Comparison of ENCODE assay signal across 8 cellular contexts in the genomic region with DNA sequence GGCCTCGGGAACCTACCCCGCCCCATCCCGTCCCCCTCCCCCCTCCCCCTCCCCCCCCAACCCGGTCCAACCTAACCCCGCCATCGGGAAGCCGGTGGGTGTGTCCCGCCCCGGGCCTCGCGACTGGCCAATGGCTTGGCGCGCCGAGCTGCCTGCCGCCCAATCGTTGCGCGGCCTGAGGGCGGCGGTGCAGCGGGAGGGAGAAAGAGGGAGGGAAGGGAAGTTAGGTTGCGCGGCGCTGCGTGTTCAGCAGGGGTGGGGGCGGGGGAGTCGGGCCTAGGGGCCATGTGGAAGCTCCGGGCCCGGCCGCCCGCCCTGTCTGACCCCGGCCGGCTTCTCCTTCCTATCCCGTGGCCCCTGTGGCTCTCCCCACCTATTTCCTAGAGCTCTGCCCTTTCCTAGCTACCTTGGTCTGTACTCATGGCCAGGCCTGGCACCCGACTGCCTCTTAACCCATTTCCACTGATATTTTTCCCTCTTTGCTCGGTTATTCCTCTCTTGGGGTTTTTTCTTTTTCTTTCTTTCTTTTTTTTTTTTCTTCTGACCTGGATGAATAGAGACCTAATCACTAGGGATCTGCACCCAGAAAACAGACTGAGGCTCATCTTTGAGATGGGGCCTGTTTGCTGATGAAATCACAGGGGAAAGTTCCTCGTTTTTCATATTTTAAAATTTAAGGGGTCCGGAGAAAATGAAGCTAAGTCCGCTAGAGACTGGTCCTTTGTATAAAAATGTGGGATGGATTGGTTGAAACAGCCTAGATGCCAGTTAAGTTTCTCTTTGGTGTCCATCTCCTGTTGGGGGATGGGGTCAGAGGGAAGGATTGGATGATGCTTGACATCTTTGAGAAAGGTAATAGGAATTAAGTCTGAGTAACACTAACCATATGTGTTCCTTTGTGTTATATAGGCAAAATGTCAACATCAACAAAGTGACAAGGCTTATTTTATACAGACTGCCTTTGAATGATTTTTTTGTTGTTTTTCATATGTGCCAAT. TPM values are rescaled to one million over a fixed set of nuclear protein-coding genes. Genes with fewer than 3 reads are reported as not detected.
DNase-seq lines count a peak whose midpoint lies in the region; ATAC-seq, FAIRE-seq and TF ChIP-seq lines count a peak whose summit lies in the region.

No MANE protein-coding gene starts in this region.

- H3K4me3 ChIP-seq in kidney (ENCODE audit: low read length in 2 of 2) = peak overlapping the region; percentile 56 to 69

- intact Hi-C loops in kidney (cut with DNase I) = no loop called here

- FAIRE-seq in kidney (lab: Jason Lieb, UNC) = no peak

- ATAC-seq in GM18907 (IDR thresholded peaks at IDR 0.05; ENCODE audit: unreplicated experiment) (peak; percentile 58), HG03196 (IDR thresholded peaks at IDR 0.05; ENCODE audit: unreplicated experiment) (peak; percentile 55)

- peaks cover 4 to 12% of the 10 kb centered on the region in 2 donors for H3K4me1 ChIP-seq in kidney (ENCODE audit: control insufficient read depth in 1 of 2, insufficient read depth in 1 of 2, low read depth in 1 of 2, low read length in 2 of 2)

- peak overlapping the region in 1 of 2 donors; percentile 48 for H3K9ac ChIP-seq in kidney (ENCODE audit: low read length in 2 of 2)

- H3K27ac ChIP-seq in kidney (ENCODE audit: low read depth in 2 of 2, low read length in 2 of 2) = peak overlapping the region; percentile 85 to 91

- in situ Hi-C loops in ACHN (cut with HindIII; ENCODE audit: low pct_ligation_motif_present, low pct_unique_long_range_greater_than_20kb, low sequenced_read_pairs) = no loop called here

- TF ChIP-seq CTCF in kidney (IDR thresholded peaks at IDR 0.05; ENCODE audit: borderline replicate concordance, extremely low read depth, insufficient read depth) = peak; percentile 11

- peak; percentile 98 for DNase-seq in ACHN
- DNase-seq in NCI-H345 treated with DMSO at 0.1 percent for 48 hours (lab: John Stamatoyannopoulos, UW; ENCODE audit: unreplicated experiment) = peak; percentile 85
- DNase-seq in activated CD4-positive, CD25-positive, alpha-beta regulatory T cell treated with anti-CD3 and anti-CD28 coated beads, Interleukin-2, amount 50 U/mL, for 72 hours = peak; percentile 90
- DNase-seq in cerebellar nuclear complex (lab: John Stamatoyannopoulos, UW) = peak; percentile 44 to 66
- peak; percentile 99 for DNase-seq in kidney
- DNase-seq in stimulated activated CD4-positive, alpha-beta T cell treated with anti-CD3 and anti-CD28 coated beads, Interleukin-12 subunit alpha, Interleukin-12 subunit beta, amount 100 ng/mL, for 48 hours (ENCODE audit: low read depth in 2 of 3, low spot score in 1 of 3) = peak; percentile 85 to 95 (median 93)

- H3K36me3 ChIP-seq in kidney (ENCODE audit: control insufficient read depth in 1 of 2, insufficient read depth in 2 of 2, low read length in 2 of 2) = peaks cover 18 to 21% of the 10 kb centered on the region in 2 donors

- no peaks in the 10 kb centered on the region for H3K9me3 ChIP-seq in kidney (ENCODE audit: control insufficient read depth in 1 of 2, low read length in 2 of 2)

RNA-seq across cellular contexts. Expression of a gene that starts 1.1 kb away (rescaled TPM):
- total RNA-seq in kidney = 220 TPM
- polyA plus RNA-seq in kidney (ENCODE audit: insufficient read depth, low read depth, low replicate concordance) = 49.1 TPM

RNA-seq across cellular contexts. Expression of a gene that starts 43.1 kb away (rescaled TPM):
- total RNA-seq in kidney = 10.1 TPM
- 11.2 TPM for polyA plus RNA-seq in kidney (ENCODE audit: insufficient read depth, low read depth, low replicate concordance)

Comparison
In these comparisons a context has a peak if more than half of its experiments do, and no peak if none do; other contexts are left out.
1. Peak in every context shown above with its lines: DNase-seq, ATAC-seq, H3K4me3 ChIP-seq and H3K27ac ChIP-seq.